In the genomic region with DNA sequence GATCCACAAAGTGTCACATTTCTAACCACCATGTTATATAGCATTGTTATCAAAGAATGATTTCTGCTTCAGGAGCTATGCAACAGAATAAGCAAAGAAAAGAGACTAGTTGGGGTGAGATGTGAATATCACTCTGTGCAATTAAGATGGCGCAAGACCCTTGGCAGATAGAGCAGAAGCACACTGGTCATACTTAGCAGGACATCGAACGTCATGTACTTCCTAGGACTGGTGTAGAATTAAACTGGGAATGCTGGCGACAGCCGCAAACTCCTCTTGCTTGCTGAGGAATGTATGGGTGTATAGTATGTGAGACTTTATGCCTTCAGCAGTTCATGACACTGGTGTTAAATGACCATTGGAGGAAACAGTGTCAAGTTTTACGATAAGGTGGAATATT, we compare ENCODE assay signal across 8 cellular contexts.
"Had no signal": no experiment of that assay in that cellular context is flagged by ENCODE, and none has a peak within 500 bp of the region (broad histone marks: within the 10 kb centered on the region; RNA-seq: fewer than 3 reads in every experiment).

No MANE protein-coding gene starts in this region.

- DNase-seq: GM23248, GOT3, H9, HCEC 1CT, KBM-7 had no signal

- FAIRE-seq: H54, HepG2 had no signal

- H3K4me3 ChIP-seq: GM23248 had no signal

- ATAC-seq: HepG2 had no signal

- H2AFZ ChIP-seq: GM23248 had no signal

- H3K9ac ChIP-seq: GM23248, KMS-11 had no signal

- H3K4me2 ChIP-seq: KMS-11 had no signal

- H3K27ac ChIP-seq: GM23248, KMS-11 had no signal
